Comparison of ENCODE assay signal across 1 cellular context in genomic region chr1:221722254-221723017, GRCh38.
A peak's percentile ranks its signal among the peaks of the same experiment; 100 is the strongest.
TF ChIP-seq lines count a peak whose summit lies in the region.

No MANE protein-coding gene starts in this region.

TF ChIP-seq in K562, 482 proteins besides CTCF, POLR2A, EP300 and RAD21:
- TF ChIP-seq DMBX1 (CRISPR knock-in tag; IDR thresholded peaks at IDR 0.05; ENCODE audit: borderline replicate concordance) (peak; percentile 59; the same call in 1 of the 2 replicates), ELF2 (CRISPR knock-in tag; IDR thresholded peaks at IDR 0.05) (no peak), GMEB1 (CRISPR knock-in tag; IDR thresholded peaks at IDR 0.05) (no peak), RFX1 (IDR thresholded peaks at IDR 0.05) (no peak), CREB1 (IDR thresholded peaks at IDR 0.05) (no peak), CREB1 (CRISPR knock-in tag; IDR thresholded peaks at IDR 0.05) (no peak), ZNF140 (CRISPR knock-in tag; IDR thresholded peaks at IDR 0.05) (no peak), CBX2 (IDR thresholded peaks at IDR 0.05; ENCODE audit: insufficient read depth, low read length, poor library complexity, severe bottlenecking) (no peak), MAZ (CRISPR knock-in tag; conservative IDR thresholded peaks at IDR 0.05 in 1 of 2, IDR thresholded peaks at IDR 0.05 in 1 of 2) (no peak), ZNF134 (CRISPR knock-in tag; conservative IDR thresholded peaks at IDR 0.05) (0 out of 2 replicates have a peak, but pooled peaks have one; percentile 10), KAT8 (IDR thresholded peaks at IDR 0.05; ENCODE audit: low read depth) (no peak), MCM2 (IDR thresholded peaks at IDR 0.05; ENCODE audit: low read depth) (no peak), KLF16 (IDR thresholded peaks at IDR 0.05) (no peak), MCM7 (IDR thresholded peaks at IDR 0.05) (no peak), KDM2B (CRISPR knock-in tag; IDR thresholded peaks at IDR 0.05) (no peak), RREB1 (CRISPR knock-in tag; IDR thresholded peaks at IDR 0.05) (0 out of 2 replicates have a peak, but pooled peaks have one; percentile 46), ZNF740 (CRISPR knock-in tag; IDR thresholded peaks at IDR 0.05) (no peak), ZNF740 (tag; IDR thresholded peaks at IDR 0.05) (0 out of 4 replicates have a peak, but pooled peaks of 1 of the 2 experiments have one; percentile 8), HNRNPLL (IDR thresholded peaks at IDR 0.05; ENCODE audit: low read depth, low read length, poor library complexity, severe bottlenecking) (no peak), BDP1 (IDR thresholded peaks at IDR 0.05; ENCODE audit: insufficient read depth, insufficient read length) (no peak), ZNF121 (CRISPR knock-in tag; conservative IDR thresholded peaks at IDR 0.05) (no peak), ZNF23 (CRISPR knock-in tag; IDR thresholded peaks at IDR 0.05) (0 out of 2 replicates have a peak, but pooled peaks have one; percentile 55), PHTF2 (CRISPR knock-in tag; IDR thresholded peaks at IDR 0.05) (no peak), RBBP5 (IDR thresholded peaks at IDR 0.05; ENCODE audit: borderline replicate concordance, insufficient read depth, low read length, poor library complexity, severe bottlenecking) (no peak), KLF10 (CRISPR knock-in tag; IDR thresholded peaks at IDR 0.05) (no peak), ZNF280B (CRISPR knock-in tag; IDR thresholded peaks at IDR 0.05) (no peak), BRD9 (IDR thresholded peaks at IDR 0.05; ENCODE audit: low read depth, partially characterized antibody) (no peak), ATF3 (IDR thresholded peaks at IDR 0.05) (no peak), ATF3 (CRISPR knock-in tag; conservative IDR thresholded peaks at IDR 0.05) (no peak), ZNF512 (tag; IDR thresholded peaks at IDR 0.05) (no peak), FOXA1 (IDR thresholded peaks at IDR 0.05; ENCODE audit: borderline replicate concordance) (no peak), HBP1 (CRISPR knock-in tag; IDR thresholded peaks at IDR 0.05) (0 out of 2 replicates have a peak, but pooled peaks have one; percentile 45)
TF ChIP-seq in K562: peak in this region for 6.
